In genomic region chr7:8418627-8419245, GRCh38 we compare ENCODE assay signal across 9 cellular contexts. TPM values are rescaled to one million over a fixed set of nuclear protein-coding genes. Genes with fewer than 3 reads are reported as not detected.
DNase-seq lines count a peak whose midpoint lies in the region; ATAC-seq, FAIRE-seq and TF ChIP-seq lines count a peak whose summit lies in the region.
"Had no signal": no experiment of that assay in that cellular context is flagged by ENCODE, and none has a peak within 500 bp of the region (broad histone marks: within the 10 kb centered on the region; RNA-seq: fewer than 3 reads in every experiment).

No MANE protein-coding gene starts in this region.

- H3K4me3 ChIP-seq in bronchial epithelial cell (ENCODE audit: low read depth, low read length) = no peak overlapping the region
- H3K4me3 ChIP-seq in right lobe of liver = no peak overlapping the region
- no peak overlapping the region for H3K4me3 ChIP-seq in thyroid gland (replicated peaks in 1 of 3)

- intact Hi-C loops in right lobe of liver (cut with DNase I) = no loop called here
- intact Hi-C loops in thyroid gland (cut with DNase I) = no loop called here

- H3K9me3 ChIP-seq in right lobe of liver (no peaks in the 10 kb centered on the region), thyroid gland (no peaks in the 10 kb centered on the region)

- H3K4me1 ChIP-seq in right lobe of liver (no peaks in the 10 kb centered on the region), thyroid gland (no peaks in the 10 kb centered on the region)

- TF ChIP-seq CTCF in bronchial epithelial cell (IDR thresholded peaks at IDR 0.05; ENCODE audit: insufficient read depth, low read length, severe bottlenecking) (peak; percentile 51), right lobe of liver (IDR thresholded peaks at IDR 0.05) (peak; percentile 70 to 86 (median 78)), thyroid gland (IDR thresholded peaks at IDR 0.05) (peak; percentile 28 to 68 (median 52))

- TF ChIP-seq POLR2A in right lobe of liver (IDR thresholded peaks at IDR 0.05) (no peak), thyroid gland (IDR thresholded peaks at IDR 0.05) (no peak)

- H3K27me3 ChIP-seq in bronchial epithelial cell (ENCODE audit: control insufficient read depth, insufficient read depth, low read length) (no peaks in the 10 kb centered on the region), right lobe of liver (no peaks in the 10 kb centered on the region), thyroid gland (no peaks in the 10 kb centered on the region)

- H3K27ac ChIP-seq in right lobe of liver (no peak overlapping the region), thyroid gland (no peak overlapping the region)

- peak; percentile 72 for ATAC-seq in GM21576 (IDR thresholded peaks at IDR 0.05; ENCODE audit: unreplicated experiment)
- ATAC-seq in right lobe of liver = peak; percentile 74 to 79 (median 78)

- H3K36me3 ChIP-seq in bronchial epithelial cell (ENCODE audit: control insufficient read depth, insufficient read depth, low read length) (no peaks in the 10 kb centered on the region), right lobe of liver (no peaks in the 10 kb centered on the region), thyroid gland (no peaks in the 10 kb centered on the region)

- in situ Hi-C loops in KBM-7 (cut with MboI; ENCODE audit: low pct_unique_long_range_greater_than_20kb, low sequenced_read_pairs) = no loop called here

- FAIRE-seq in RCC 7860 (lab: Jason Lieb, UNC) (peak; percentile 79), bronchial epithelial cell (lab: Jason Lieb, UNC) (no peak)

- peak; percentile 12 to 22 for DNase-seq in activated CD8-positive, alpha-beta memory T cell treated with anti-CD3 and anti-CD28 coated beads for 1 hour (ENCODE audit: extremely low read depth in 1 of 2, low read depth in 1 of 2)
- no peak for DNase-seq in activated CD8-positive, alpha-beta memory T cell treated with anti-CD3 and anti-CD28 coated beads, Interleukin-2, amount 50 U/mL, for 48 hours
- DNase-seq in KBM-7 (peak; percentile 52), RCC 7860 (ENCODE audit: low spot score) (peak; percentile 33), bronchial epithelial cell (ENCODE audit: low read depth) (peak; percentile 60), right lobe of liver (peak in 1 of 3 donors; percentile 57), thyroid gland (peak; percentile 39 to 40)

- WGBS in right lobe of liver (ENCODE audit: insufficient coverage, low coverage, low lambda C conversion rate, missing lambda C conversion rate) = 0% methylated on average over 1 of the region's 1 CpG
- WGBS in thyroid gland, 2 donors = 0% methylated on average over 1 of the region's 1 CpG

RNA-seq across cellular contexts. Expression of gene NXPH1, which starts 14.7 kb away (rescaled TPM):
- total RNA-seq in bronchial epithelial cell (not detected in 2 replicates), right lobe of liver (not detected), thyroid gland (not detected)
- total RNA-seq: mononuclear cell had no signal
